Comparison of ENCODE assay signal across 1 cellular context in genomic region chr10:98134431-98135221, GRCh38.
TF ChIP-seq lines count a peak whose summit lies in the region.

R3HCC1L (plus strand) TSS chr10:98134657; CDS start chr10:98208115, 73,458 bp downstream.

TF ChIP-seq in WTC11, 78 proteins besides CTCF, POLR2A, EP300 and RAD21 (continued from another document):
- TF ChIP-seq ZBTB43 (CRISPR knock-in tag; IDR thresholded peaks at IDR 0.05) (no peak), ZBTB21 (CRISPR knock-in tag; IDR thresholded peaks at IDR 0.05; ENCODE audit: borderline replicate concordance) (no peak), ZNF121 (CRISPR knock-in tag; IDR thresholded peaks at IDR 0.05) (no peak), AFF4 (CRISPR knock-in tag; IDR thresholded peaks at IDR 0.05; ENCODE audit: borderline replicate concordance) (no peak), ESRRA (CRISPR knock-in tag; IDR thresholded peaks at IDR 0.05; ENCODE audit: borderline replicate concordance) (no peak), KAT7 (CRISPR knock-in tag; IDR thresholded peaks at IDR 0.05; ENCODE audit: borderline replicate concordance) (no peak), ATF2 (CRISPR knock-in tag; IDR thresholded peaks at IDR 0.05; ENCODE audit: borderline replicate concordance, low read depth) (no peak), PRRX2 (CRISPR knock-in tag; IDR thresholded peaks at IDR 0.05) (no peak), FOXJ3 (CRISPR knock-in tag; IDR thresholded peaks at IDR 0.05; ENCODE audit: borderline replicate concordance) (no peak), ZNF416 (CRISPR knock-in tag; IDR thresholded peaks at IDR 0.05) (no peak), IRF2 (CRISPR knock-in tag; IDR thresholded peaks at IDR 0.05; ENCODE audit: borderline replicate concordance, low read depth) (no peak), SMAD3 (CRISPR knock-in tag; IDR thresholded peaks at IDR 0.05; ENCODE audit: borderline replicate concordance) (no peak), ZNF232 (CRISPR knock-in tag; IDR thresholded peaks at IDR 0.05) (no peak), HMGA2 (CRISPR knock-in tag; IDR thresholded peaks at IDR 0.05) (no peak), JUN (CRISPR knock-in tag; IDR thresholded peaks at IDR 0.05) (no peak), EMX1 (CRISPR knock-in tag; IDR thresholded peaks at IDR 0.05) (no peak), RORB (CRISPR knock-in tag; IDR thresholded peaks at IDR 0.05) (no peak), ZNF263 (CRISPR knock-in tag; IDR thresholded peaks at IDR 0.05; ENCODE audit: low read depth) (no peak), GRHL2 (CRISPR knock-in tag; IDR thresholded peaks at IDR 0.05; ENCODE audit: insufficient replicate concordance, severe bottlenecking) (no peak), RELA (CRISPR knock-in tag; IDR thresholded peaks at IDR 0.05; ENCODE audit: borderline replicate concordance) (no peak), ZNF396 (CRISPR knock-in tag; IDR thresholded peaks at IDR 0.05; ENCODE audit: borderline replicate concordance) (no peak), HMGXB4 (CRISPR knock-in tag; IDR thresholded peaks at IDR 0.05) (no peak; the same call in 1 of the 2 replicates)
- TF ChIP-seq, protein P1, sequence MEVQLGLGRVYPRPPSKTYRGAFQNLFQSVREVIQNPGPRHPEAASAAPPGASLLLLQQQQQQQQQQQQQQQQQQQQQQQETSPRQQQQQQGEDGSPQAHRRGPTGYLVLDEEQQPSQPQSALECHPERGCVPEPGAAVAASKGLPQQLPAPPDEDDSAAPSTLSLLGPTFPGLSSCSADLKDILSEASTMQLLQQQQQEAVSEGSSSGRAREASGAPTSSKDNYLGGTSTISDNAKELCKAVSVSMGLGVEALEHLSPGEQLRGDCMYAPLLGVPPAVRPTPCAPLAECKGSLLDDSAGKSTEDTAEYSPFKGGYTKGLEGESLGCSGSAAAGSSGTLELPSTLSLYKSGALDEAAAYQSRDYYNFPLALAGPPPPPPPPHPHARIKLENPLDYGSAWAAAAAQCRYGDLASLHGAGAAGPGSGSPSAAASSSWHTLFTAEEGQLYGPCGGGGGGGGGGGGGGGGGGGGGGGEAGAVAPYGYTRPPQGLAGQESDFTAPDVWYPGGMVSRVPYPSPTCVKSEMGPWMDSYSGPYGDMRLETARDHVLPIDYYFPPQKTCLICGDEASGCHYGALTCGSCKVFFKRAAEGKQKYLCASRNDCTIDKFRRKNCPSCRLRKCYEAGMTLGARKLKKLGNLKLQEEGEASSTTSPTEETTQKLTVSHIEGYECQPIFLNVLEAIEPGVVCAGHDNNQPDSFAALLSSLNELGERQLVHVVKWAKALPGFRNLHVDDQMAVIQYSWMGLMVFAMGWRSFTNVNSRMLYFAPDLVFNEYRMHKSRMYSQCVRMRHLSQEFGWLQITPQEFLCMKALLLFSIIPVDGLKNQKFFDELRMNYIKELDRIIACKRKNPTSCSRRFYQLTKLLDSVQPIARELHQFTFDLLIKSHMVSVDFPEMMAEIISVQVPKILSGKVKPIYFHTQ (CRISPR knock-in tag; IDR thresholded peaks at IDR 0.05) = no peak
- TF ChIP-seq, protein P2, sequence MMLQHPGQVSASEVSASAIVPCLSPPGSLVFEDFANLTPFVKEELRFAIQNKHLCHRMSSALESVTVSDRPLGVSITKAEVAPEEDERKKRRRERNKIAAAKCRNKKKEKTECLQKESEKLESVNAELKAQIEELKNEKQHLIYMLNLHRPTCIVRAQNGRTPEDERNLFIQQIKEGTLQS (CRISPR knock-in tag; conservative IDR thresholded peaks at IDR 0.05) = no peak
- TF ChIP-seq, protein P3, sequence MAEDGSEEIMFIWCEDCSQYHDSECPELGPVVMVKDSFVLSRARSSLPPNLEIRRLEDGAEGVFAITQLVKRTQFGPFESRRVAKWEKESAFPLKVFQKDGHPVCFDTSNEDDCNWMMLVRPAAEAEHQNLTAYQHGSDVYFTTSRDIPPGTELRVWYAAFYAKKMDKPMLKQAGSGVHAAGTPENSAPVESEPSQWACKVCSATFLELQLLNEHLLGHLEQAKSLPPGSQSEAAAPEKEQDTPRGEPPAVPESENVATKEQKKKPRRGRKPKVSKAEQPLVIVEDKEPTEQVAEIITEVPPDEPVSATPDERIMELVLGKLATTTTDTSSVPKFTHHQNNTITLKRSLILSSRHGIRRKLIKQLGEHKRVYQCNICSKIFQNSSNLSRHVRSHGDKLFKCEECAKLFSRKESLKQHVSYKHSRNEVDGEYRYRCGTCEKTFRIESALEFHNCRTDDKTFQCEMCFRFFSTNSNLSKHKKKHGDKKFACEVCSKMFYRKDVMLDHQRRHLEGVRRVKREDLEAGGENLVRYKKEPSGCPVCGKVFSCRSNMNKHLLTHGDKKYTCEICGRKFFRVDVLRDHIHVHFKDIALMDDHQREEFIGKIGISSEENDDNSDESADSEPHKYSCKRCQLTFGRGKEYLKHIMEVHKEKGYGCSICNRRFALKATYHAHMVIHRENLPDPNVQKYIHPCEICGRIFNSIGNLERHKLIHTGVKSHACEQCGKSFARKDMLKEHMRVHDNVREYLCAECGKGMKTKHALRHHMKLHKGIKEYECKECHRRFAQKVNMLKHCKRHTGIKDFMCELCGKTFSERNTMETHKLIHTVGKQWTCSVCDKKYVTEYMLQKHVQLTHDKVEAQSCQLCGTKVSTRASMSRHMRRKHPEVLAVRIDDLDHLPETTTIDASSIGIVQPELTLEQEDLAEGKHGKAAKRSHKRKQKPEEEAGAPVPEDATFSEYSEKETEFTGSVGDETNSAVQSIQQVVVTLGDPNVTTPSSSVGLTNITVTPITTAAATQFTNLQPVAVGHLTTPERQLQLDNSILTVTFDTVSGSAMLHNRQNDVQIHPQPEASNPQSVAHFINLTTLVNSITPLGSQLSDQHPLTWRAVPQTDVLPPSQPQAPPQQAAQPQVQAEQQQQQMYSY (CRISPR knock-in tag; IDR thresholded peaks at IDR 0.05) = no peak
- TF ChIP-seq, protein P4, sequence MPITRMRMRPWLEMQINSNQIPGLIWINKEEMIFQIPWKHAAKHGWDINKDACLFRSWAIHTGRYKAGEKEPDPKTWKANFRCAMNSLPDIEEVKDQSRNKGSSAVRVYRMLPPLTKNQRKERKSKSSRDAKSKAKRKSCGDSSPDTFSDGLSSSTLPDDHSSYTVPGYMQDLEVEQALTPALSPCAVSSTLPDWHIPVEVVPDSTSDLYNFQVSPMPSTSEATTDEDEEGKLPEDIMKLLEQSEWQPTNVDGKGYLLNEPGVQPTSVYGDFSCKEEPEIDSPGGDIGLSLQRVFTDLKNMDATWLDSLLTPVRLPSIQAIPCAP (CRISPR knock-in tag; IDR thresholded peaks at IDR 0.05) = no peak
- TF ChIP-seq, protein P5, sequence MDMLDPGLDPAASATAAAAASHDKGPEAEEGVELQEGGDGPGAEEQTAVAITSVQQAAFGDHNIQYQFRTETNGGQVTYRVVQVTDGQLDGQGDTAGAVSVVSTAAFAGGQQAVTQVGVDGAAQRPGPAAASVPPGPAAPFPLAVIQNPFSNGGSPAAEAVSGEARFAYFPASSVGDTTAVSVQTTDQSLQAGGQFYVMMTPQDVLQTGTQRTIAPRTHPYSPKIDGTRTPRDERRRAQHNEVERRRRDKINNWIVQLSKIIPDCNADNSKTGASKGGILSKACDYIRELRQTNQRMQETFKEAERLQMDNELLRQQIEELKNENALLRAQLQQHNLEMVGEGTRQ (CRISPR knock-in tag; IDR thresholded peaks at IDR 0.05) = peak; percentile 38; the same call in 1 of the 2 replicates
